21 cellular contexts compared by ENCODE assay signal in the genomic region with DNA sequence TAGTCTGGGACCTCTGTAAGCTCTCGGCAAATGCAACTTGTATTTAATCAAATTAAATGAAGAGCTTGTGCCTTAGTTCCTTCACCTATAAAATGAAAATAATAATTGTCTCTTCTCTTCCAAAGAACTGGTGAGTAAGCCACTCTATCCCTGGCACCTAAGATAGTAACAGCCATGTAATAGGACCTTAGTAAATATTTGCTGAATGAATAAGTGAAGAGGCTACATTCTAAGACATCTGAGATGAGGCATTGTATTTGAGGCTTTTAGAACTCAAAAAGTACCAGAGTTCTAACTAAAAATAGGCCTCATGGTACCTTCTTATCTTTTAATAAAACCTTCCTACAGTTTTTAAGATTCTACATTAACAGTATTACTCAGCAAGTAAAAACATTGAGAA. TPM values are rescaled to one million over a fixed set of nuclear protein-coding genes. Genes with fewer than 3 reads are reported as not detected.
"Had no signal": no experiment of that assay in that cellular context is flagged by ENCODE, and none has a peak within 500 bp of the region (broad histone marks: within the 10 kb centered on the region; RNA-seq: fewer than 3 reads in every experiment).

No MANE protein-coding gene starts in this region.

- FAIRE-seq: keratinocyte had no signal

- ATAC-seq: activated CD8-positive, alpha-beta T cell treated with anti-CD3 and anti-CD28 coated beads, Interleukin-2, amount 10 ng/mL, durations not matched to agents 7 days and 5 days; activated T-cell treated with anti-CD3 and anti-CD28 coated beads, Interleukin-2, amount 50 U/mL, for 72 hours; mucosa of descending colon; natural killer cell had no signal

- DNase-seq: activated CD4-positive, alpha-beta T cell treated with anti-CD3 and anti-CD28 coated beads for 48 hours; activated CD8-positive, alpha-beta memory T cell treated with anti-CD3 and anti-CD28 coated beads, Interleukin-2, amount 50 U/mL, for 4 hours; activated CD8-positive, alpha-beta T cell treated with anti-CD3 and anti-CD28 coated beads, Interleukin-2, amount 10 ng/mL, durations not matched to agents 7 days and 5 days; activated gamma-delta T cell; activated T-cell treated with anti-CD3 and anti-CD28 coated beads, Interleukin-2, amount 50 U/mL, for 72 hours; cerebellar nuclear complex; left ventricle myocardium inferior; mucosa of descending colon; natural killer cell; stimulated activated CD4-positive, alpha-beta T cell treated with anti-CD3 and anti-CD28 coated beads, Interleukin-15, amount 100 ng/mL, for 24 hours; stimulated activated CD4-positive, alpha-beta T cell treated with anti-CD3 and anti-CD28 coated beads, Interleukin-4, amount 100 ng/mL, for 1 hour; stimulated activated naive CD4-positive, alpha-beta T cell; T-helper 1 cell; T1000; tibial artery; uterus; WERI-Rb-1 had no signal

- H3K4me3 ChIP-seq: hepatocyte, left ventricle myocardium inferior, mucosa of descending colon, skin epidermis, tibial artery, uterus had no signal

- H3K27me3 ChIP-seq: hepatocyte, tibial artery, uterus had no signal

- H3K9me3 ChIP-seq: mucosa of descending colon, tibial artery, uterus had no signal

- H3K36me3 ChIP-seq: left ventricle myocardium inferior, tibial artery, uterus, WERI-Rb-1 had no signal

- H3K4me1 ChIP-seq: left ventricle myocardium inferior, tibial artery, uterus had no signal

- H3K27ac ChIP-seq: epithelial cell of prostate, hepatocyte, left ventricle myocardium inferior, skin epidermis, tibial artery, WERI-Rb-1 had no signal

RNA-seq across cellular contexts. Expression of a gene that starts 17.3 kb away (rescaled TPM):
- total RNA-seq: activated CD8-positive, alpha-beta T cell treated with anti-CD3 and anti-CD28 coated beads, Interleukin-2, amount 10 ng/mL, durations not matched to agents 7 days and 5 days; activated T-cell treated with anti-CD3 and anti-CD28 coated beads, Interleukin-2, amount 50 U/mL, for 72 hours; natural killer cell had no signal
